8 cellular contexts compared by ENCODE assay signal in genomic region chr3:117407317-117407716, GRCh38.
A peak's percentile ranks its signal among the peaks of the same experiment; 100 is the strongest.
DNase-seq lines count a peak whose midpoint lies in the region; ATAC-seq and TF ChIP-seq lines count a peak whose summit lies in the region.

No MANE protein-coding gene starts in this region.

- H3K9me3 ChIP-seq in fibroblast of lung (ENCODE audit: control insufficient read depth, insufficient read depth, low read depth, low read length): no peaks in the 10 kb centered on the region

- H3K4me3 ChIP-seq in fibroblast of lung (replicated peaks in 1 of 4; ENCODE audit: control extremely low read depth in 1 of 4, insufficient read depth in 1 of 4, low read depth in 3 of 4, low read length in 4 of 4): no peak overlapping the region

- H3K4me2 ChIP-seq in fibroblast of lung (ENCODE audit: extremely low read depth, insufficient read depth, low read length): no peak overlapping the region

- H3K4me1 ChIP-seq in fibroblast of lung (ENCODE audit: control insufficient read depth, extremely low read depth, insufficient read depth, low read length): no peaks in the 10 kb centered on the region

- H2AFZ ChIP-seq in fibroblast of lung (ENCODE audit: low read length): no peak overlapping the region

- no peaks in the 10 kb centered on the region for H3K79me2 ChIP-seq in fibroblast of lung (ENCODE audit: control insufficient read depth, insufficient read depth, low read length)

- TF ChIP-seq CTCF in fibroblast of lung (conservative IDR thresholded peaks at IDR 0.05 in 1 of 2, IDR thresholded peaks at IDR 0.05 in 1 of 2; ENCODE audit: low read depth in 1 of 2, low read length in 2 of 2): peak; percentile 13 to 49

- H3K27me3 ChIP-seq in fibroblast of lung (ENCODE audit: control insufficient read depth, insufficient read depth, low read length): no peaks in the 10 kb centered on the region

- no peak overlapping the region for H3K27ac ChIP-seq in fibroblast of lung (ENCODE audit: insufficient read depth, low read length)

- no peak overlapping the region for H3K9ac ChIP-seq in fibroblast of lung (ENCODE audit: insufficient read depth, low read length)

- no peaks in the 10 kb centered on the region for H4K20me1 ChIP-seq in fibroblast of lung (ENCODE audit: control insufficient read depth, extremely low read depth, insufficient read depth, low read length)

- DNase-seq in DMS53 (lab: John Stamatoyannopoulos, UW) (peak; percentile 58), NAMALWA (ENCODE audit: low spot score) (peak; percentile 26), fibroblast of lung (ENCODE audit: low read depth in 2 of 2) (peak; percentile 16 to 27), activated T-cell treated with anti-CD3 and anti-CD28 coated beads for 4 hours (no peak)
- no peak for DNase-seq in central memory CD4-positive, alpha-beta T cell
- DNase-seq in activated CD8-positive, alpha-beta memory T cell treated with anti-CD3 and anti-CD28 coated beads, Interleukin-2, amount 50 U/mL, for 48 hours: no peak
- no peak for DNase-seq in stimulated activated CD4-positive, alpha-beta T cell treated with anti-CD3 and anti-CD28 coated beads, Interleukin-12 subunit alpha, Interleukin-12 subunit beta, amount 100 ng/mL, for 4 hours

- peak; percentile 62 for ATAC-seq in GM21576 (IDR thresholded peaks at IDR 0.05; ENCODE audit: unreplicated experiment)

- H3K36me3 ChIP-seq in fibroblast of lung (ENCODE audit: control insufficient read depth, insufficient read depth, low read length): no peaks in the 10 kb centered on the region

Comparison
In these comparisons a context has a peak if more than half of its experiments do, and no peak if none do; other contexts are left out.
1. DNase-seq: peak in DMS53 (single experiment), NAMALWA (single experiment) and fibroblast of lung (2 of 2); none in central memory CD4-positive, alpha-beta T cell (single experiment), activated CD8-positive, alpha-beta memory T cell treated with anti-CD3 and anti-CD28 coated beads, Interleukin-2, amount 50 U/mL, for 48 hours (single experiment), activated T-cell treated with anti-CD3 and anti-CD28 coated beads for 4 hours (single experiment) and stimulated activated CD4-positive, alpha-beta T cell treated with anti-CD3 and anti-CD28 coated beads, Interleukin-12 subunit alpha, Interleukin-12 subunit beta, amount 100 ng/mL, for 4 hours (single experiment).